ENCODE assay signal across 8 cellular contexts in the genomic region with DNA sequence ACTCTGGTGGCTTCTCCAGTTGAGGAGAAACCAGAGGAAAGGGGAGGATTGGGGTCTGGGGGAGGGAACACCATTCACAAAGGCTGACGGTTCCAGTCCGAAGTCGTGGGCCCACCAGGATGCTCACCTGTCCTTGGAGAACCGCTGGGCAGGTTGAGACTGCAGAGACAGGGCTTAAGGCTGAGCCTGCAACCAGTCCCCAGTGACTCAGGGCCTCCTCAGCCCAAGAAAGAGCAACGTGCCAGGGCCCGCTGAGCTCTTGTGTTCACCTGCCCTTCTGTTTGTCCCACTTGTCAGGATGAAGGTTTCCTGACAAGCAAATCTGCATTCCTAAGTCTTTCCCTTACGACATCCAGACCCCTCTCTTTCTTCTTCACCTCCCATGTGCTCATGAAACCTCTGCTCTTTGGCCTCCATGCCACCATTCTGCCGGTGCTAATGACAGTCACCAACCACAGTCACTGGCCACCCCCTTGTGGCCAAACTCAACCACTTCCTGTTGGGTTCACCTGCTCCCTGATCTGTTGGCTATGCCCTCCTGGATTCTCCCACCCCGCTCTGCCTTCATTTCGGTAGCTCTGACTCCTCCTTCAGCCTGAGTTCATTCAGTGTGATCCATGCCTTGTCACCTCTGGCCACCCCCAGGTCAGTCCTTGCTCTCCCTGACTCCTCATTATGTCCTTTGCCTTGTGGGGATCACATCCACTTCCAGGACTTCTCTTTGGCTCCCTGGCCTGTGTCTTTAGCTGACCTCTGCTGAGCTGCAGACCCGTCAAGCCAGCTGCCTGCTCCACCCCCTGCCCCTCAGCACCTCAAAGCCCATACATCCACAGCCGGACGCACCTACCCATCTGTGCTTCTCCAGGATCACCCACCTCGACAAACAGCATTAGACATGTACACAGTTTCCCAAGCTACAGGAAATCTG. TPM values are rescaled to one million over a fixed set of nuclear protein-coding genes. Genes with fewer than 3 reads are reported as not detected.
DNase-seq lines count a peak whose midpoint lies in the region; ATAC-seq and TF ChIP-seq lines count a peak whose summit lies in the region.

No MANE protein-coding gene starts in this region.

- TF ChIP-seq RAD21 in HCT116 (IDR thresholded peaks at IDR 0.05; ENCODE audit: low read depth): peak; percentile 84

- no peak overlapping the region for H3K9ac ChIP-seq in HCT116 (ENCODE audit: low read length)

- peak; percentile 65 for DNase-seq in GM12865 (ENCODE audit: low read depth)
- DNase-seq in HCT116 (ENCODE audit: low read depth, low spot score): peak; percentile 23
- DNase-seq in RPMI7951 (ENCODE audit: low read depth): peak; percentile 26
- peak in 2 of 3 donors; percentile 35 to 48 for DNase-seq in right lobe of liver
- DNase-seq in NCI-H2081 treated with DMSO at 0.1 percent for 48 hours (lab: John Stamatoyannopoulos, UW): no peak
- no peak for DNase-seq in mucosa of gallbladder (ENCODE audit: low spot score)
- DNase-seq in immature natural killer cell: no peak

- H3K9me3 Mint-ChIP-seq in immature natural killer cell: no peaks in the 10 kb centered on the region

- peak overlapping the region in 1 of 6 donors; percentile 45 for H3K27ac Mint-ChIP-seq in immature natural killer cell

- H3K9me3 ChIP-seq in HCT116 (ENCODE audit: control insufficient read depth in 1 of 2, insufficient read depth in 1 of 2, low read depth in 1 of 2, low read length in 2 of 2): no peaks in the 10 kb centered on the region
- H3K9me3 ChIP-seq in right lobe of liver: no peaks in the 10 kb centered on the region

- H3K27me3 ChIP-seq in HCT116 (ENCODE audit: insufficient read depth, low read length): no peaks in the 10 kb centered on the region
- H3K27me3 ChIP-seq in right lobe of liver: no peaks in the 10 kb centered on the region

- H3K4me3 ChIP-seq in GM12865 (ENCODE audit: low read depth, low read length): no peak overlapping the region
- H3K4me3 ChIP-seq in HCT116 (replicated peaks in 1 of 2; ENCODE audit: low read depth in 1 of 2, low read length in 2 of 2): no peak overlapping the region
- no peak overlapping the region for H3K4me3 ChIP-seq in right lobe of liver

- H3K79me2 ChIP-seq in HCT116 (ENCODE audit: insufficient read depth, low read length): no peaks in the 10 kb centered on the region

- no peaks in the 10 kb centered on the region for H3K9me2 ChIP-seq in HCT116 (ENCODE audit: insufficient read depth)

- CTCF ChIA-PET in HCT116 (lab: Charles Lee): interaction anchor here (0.8 to 2.3 kb wide), 6 partner anchors 9 to 242 kb away, joined by 3 to 22 read pairs (median 4); partner anchors contain the start of gene SPR

- no TSS peak for BruUV-seq in HCT116 (replicated peaks; lab: Mats Ljungman, UMichigan)

- no peak overlapping the region for H3K4me3 Mint-ChIP-seq in immature natural killer cell

- intact Hi-C loops in HCT116 (cut with micrococcal nuclease) (loop anchor here (1.0 kb wide), 1 partner anchor 43 kb away; no protein-coding TSS in a partner anchor), right lobe of liver (cut with DNase I) (no loop called here)

- H2AFZ ChIP-seq in HCT116 (ENCODE audit: low read depth, low read length, poor library complexity, severe bottlenecking): no peak overlapping the region

- no peak overlapping the region for H3K4me2 ChIP-seq in HCT116 (ENCODE audit: low read length)

- POLR2A ChIA-PET in HCT116 (lab: Charles Lee): no interaction called here

- peaks cover 2 to 23% of the 10 kb centered on the region in 2 experiments; a peak in 2 of 4 replicates for H3K4me1 ChIP-seq in HCT116 (ENCODE audit: control insufficient read depth in 1 of 2, insufficient read depth in 2 of 2, low read length in 2 of 2)
- H3K4me1 ChIP-seq in right lobe of liver: no peaks in the 10 kb centered on the region

- 74% methylated on average over 5 of the region's 14 CpGs for WGBS in right lobe of liver (ENCODE audit: insufficient coverage, low coverage, low lambda C conversion rate, missing lambda C conversion rate)

- H4K20me1 ChIP-seq in HCT116 (ENCODE audit: insufficient read depth): no peaks in the 10 kb centered on the region

- no peaks in the 10 kb centered on the region for H3K36me3 Mint-ChIP-seq in immature natural killer cell

- peaks cover 8 to 9% of the 10 kb centered on the region in 2 donors for H3K4me1 Mint-ChIP-seq in immature natural killer cell

- no peak for TF ChIP-seq POLR2A in HCT116 (IDR thresholded peaks at IDR 0.05; ENCODE audit: borderline replicate concordance, extremely low read depth, insufficient read depth, insufficient read length)
- no peak for TF ChIP-seq POLR2A in right lobe of liver (IDR thresholded peaks at IDR 0.05)

- RAD21 ChIA-PET in HCT116 (lab: Charles Lee; ENCODE audit: low non-redundant PET in 1 of 2, low total read pairs in 2 of 2, uncharacterized antibody in 2 of 2, unreplicated experiment in 2 of 2): interaction anchor here in 1 of 2 experiments (2.8 kb wide), 1 partner anchor 42 kb away, joined by 11 read pairs; no protein-coding TSS in a partner anchor

- H3K36me3 ChIP-seq in HCT116 (ENCODE audit: control insufficient read depth in 1 of 2, insufficient read depth in 2 of 2, low read length in 2 of 2): no peaks in the 10 kb centered on the region
- no peaks in the 10 kb centered on the region for H3K36me3 ChIP-seq in right lobe of liver

- ATAC-seq in HCT116: peak; percentile 85
- peak; percentile 37 to 57 (median 46) for ATAC-seq in right lobe of liver
- ATAC-seq in HG02973 (IDR thresholded peaks at IDR 0.05; ENCODE audit: unreplicated experiment): no peak

- H3K27me3 Mint-ChIP-seq in immature natural killer cell (ENCODE audit: low read depth in 3 of 3): peaks cover 0 to under 1% (median 0%) of the 10 kb centered on the region in 3 donors

- H3K27ac ChIP-seq in HCT116 (ENCODE audit: low read depth, low read length): no peak overlapping the region
- H3K27ac ChIP-seq in right lobe of liver: no peak overlapping the region

- TF ChIP-seq CTCF in GM12865 (IDR thresholded peaks at IDR 0.05; ENCODE audit: insufficient read depth, low read depth, low read length, missing control alignments) (peak; percentile 50), HCT116 (IDR thresholded peaks at IDR 0.05 in 2 of 3, conservative IDR thresholded peaks at IDR 0.05 in 1 of 3; ENCODE audit: borderline replicate concordance in 1 of 3, insufficient read depth in 1 of 3, low read depth in 2 of 3, low read length in 2 of 3) (peak; percentile 66 to 77 (median 66)), right lobe of liver (IDR thresholded peaks at IDR 0.05) (peak; percentile 25 to 39 (median 29))

TF ChIP-seq in HCT116, 20 proteins besides CTCF, POLR2A, EP300 and RAD21 (continues in another document):
- no peak for TF ChIP-seq SRF (IDR thresholded peaks at IDR 0.05; ENCODE audit: low read depth)
- no peak for TF ChIP-seq REST (IDR thresholded peaks at IDR 0.05; ENCODE audit: low read depth)
- no peak for TF ChIP-seq ZNF274 (IDR thresholded peaks at IDR 0.05; ENCODE audit: low read depth, low read length)
- TF ChIP-seq MAX (IDR thresholded peaks at IDR 0.05): no peak
- no peak for TF ChIP-seq FOSL1 (IDR thresholded peaks at IDR 0.05; ENCODE audit: low read depth)
- TF ChIP-seq CBX3 (IDR thresholded peaks at IDR 0.05; ENCODE audit: low read depth): no peak
- TF ChIP-seq ZFX (IDR thresholded peaks at IDR 0.05): no peak

RNA-seq across cellular contexts. Expression of gene EMX1, which starts 17.6 kb away (rescaled TPM):
- 3.1 TPM for total RNA-seq in HCT116 (2021; ENCODE audit: unreplicated experiment)
- 0.87 and 0.98 TPM in 2 replicates for polyA plus RNA-seq in HCT116 (2012)
- not detected in 2 replicates for total RNA-seq in RPMI7951 (2014; rRNA removed; shearing (Covaris generic))
- total RNA-seq in right lobe of liver: under 1 TPM in 3 of 6 experiments, not detected in 3; 0.25 to 0.49 (median 0.29) TPM
- total RNA-seq in mucosa of gallbladder: 0.12 TPM
- not detected for polyA plus RNA-seq in immature natural killer cell

RNA-seq across cellular contexts. Expression of gene SPR, which starts 47.7 kb away (rescaled TPM):
- total RNA-seq in HCT116 (2021; ENCODE audit: unreplicated experiment) (66.9 TPM), right lobe of liver (10 to 100 TPM; 48.6 to 90.2 (median 68.5) TPM), mucosa of gallbladder (60.3 TPM)
- 50.7 and 52.4 TPM in 2 replicates for polyA plus RNA-seq in HCT116 (2012)
- 26.6 and 30.7 TPM in 2 replicates for total RNA-seq in RPMI7951 (2014; rRNA removed; shearing (Covaris generic))
- polyA plus RNA-seq in immature natural killer cell: 1 to 10 TPM; 1.2 to 2.2 (median 1.4) TPM

Comparison
In these comparisons a context has a peak if more than half of its experiments do, and no peak if none do; other contexts are left out.
1. DNase-seq: peak in GM12865 (single experiment), HCT116 (single experiment), RPMI7951 (single experiment) and right lobe of liver (2 of 3); none in NCI-H2081 treated with DMSO at 0.1 percent for 48 hours (single experiment), mucosa of gallbladder (single experiment) and immature natural killer cell (0 of 3).
2. Peak in every context shown above with its lines, with median percentiles within 50 percentile points of each other: CTCF ChIP-seq.